34 cellular contexts compared by ENCODE assay signal in genomic region chr12:83933615-83934014, GRCh38.
"Had no signal": no experiment of that assay in that cellular context is flagged by ENCODE, and none has a peak within 500 bp of the region (broad histone marks: within the 10 kb centered on the region; RNA-seq: fewer than 3 reads in every experiment).

No MANE protein-coding gene starts in this region.

- DNase-seq: activated effector memory CD4-positive, alpha-beta T cell treated with anti-CD3 and anti-CD28 coated beads, Interleukin-2, amount 50 U/mL, for 16 hours; activated effector memory CD4-positive, alpha-beta T cell treated with Interleukin-2 at 50 U/mL for 16 hours; activated gamma-delta T cell; activated gamma-delta T cell treated with Interleukin-2 at 50 U/mL for 16 hours; activated naive CD4-positive, alpha-beta T cell; activated naive CD4-positive, alpha-beta T cell treated with anti-CD3 and anti-CD28 coated beads for 36 hours; activated naive CD4-positive, alpha-beta T cell treated with anti-CD3 and anti-CD28 coated beads, Interleukin-2, amount 10 ng/mL, durations not matched to agents 7 days and 5 days; activated naive CD4-positive, alpha-beta T cell treated with anti-CD3 and anti-CD28 coated beads, Interleukin-2, amount 50 U/mL, for 16 hours; activated naive CD4-positive, alpha-beta T cell treated with Interleukin-2 at 50 U/mL for 16 hours; activated naive CD8-positive, alpha-beta T cell treated with anti-CD3 and anti-CD28 coated beads for 36 hours; activated naive CD8-positive, alpha-beta T cell treated with anti-CD3 and anti-CD28 coated beads, Interleukin-2, amount 10 ng/mL, durations not matched to agents 7 days and 5 days; activated naive CD8-positive, alpha-beta T cell treated with anti-CD3 and anti-CD28 coated beads, Interleukin-2, amount 50 U/mL, for 24 hours; activated T-cell treated with anti-CD3 and anti-CD28 coated beads, Interleukin-2, amount 50 U/mL, for 1 hour; activated T-cell treated with anti-CD3 and anti-CD28 coated beads, Interleukin-2, amount 50 U/mL, for 24 hours; activated T-cell treated with anti-CD3 and anti-CD28 coated beads, Interleukin-2, amount 50 U/mL, for 4 hours; activated T-cell treated with anti-CD3 and anti-CD28 coated beads, Interleukin-2, amount 50 U/mL, for 48 hours; activated T-cell treated with anti-CD3 and anti-CD28 coated beads, Interleukin-2, amount 50 U/mL, for 72 hours; adrenal gland; amniotic stem cell; amygdala; anterior cingulate cortex; aorta; body of pancreas; brain microvascular endothelial cell; caudate nucleus; central memory CD4-positive, alpha-beta T cell; cerebellar nuclear complex had no signal

- H3K27ac ChIP-seq: adrenal gland, ascending aorta, body of pancreas, brain microvascular endothelial cell, breast epithelium, cardiac muscle cell had no signal

- H3K9me3 ChIP-seq: adrenal gland, ascending aorta, body of pancreas had no signal

- H3K36me3 ChIP-seq: adrenal gland, ascending aorta, brain microvascular endothelial cell, breast epithelium, cardiac muscle cell had no signal

- ATAC-seq: activated naive CD4-positive, alpha-beta T cell treated with anti-CD3 and anti-CD28 coated beads, Interleukin-2, amount 50 U/mL, for 72 hours; activated naive CD8-positive, alpha-beta T cell treated with anti-CD3 and anti-CD28 coated beads, Interleukin-2, amount 50 U/mL, for 24 hours; activated T-cell treated with anti-CD3 and anti-CD28 coated beads, Interleukin-2, amount 50 U/mL, for 4 hours; activated T-cell treated with anti-CD3 and anti-CD28 coated beads, Interleukin-2, amount 50 U/mL, for 72 hours; activated T-helper 17 cell treated with anti-CD3 and anti-CD28 coated beads, Interleukin-2, amount 50 U/mL, for 72 hours; body of pancreas had no signal

- FAIRE-seq: astrocyte, bronchial epithelial cell had no signal

- H3K27me3 ChIP-seq: adrenal gland, ascending aorta, body of pancreas, brain microvascular endothelial cell, breast epithelium, cardiac muscle cell had no signal

- H3K4me1 ChIP-seq: adrenal gland, ascending aorta, body of pancreas, breast epithelium had no signal

- H3K4me3 ChIP-seq: adrenal gland, ascending aorta, body of pancreas, breast epithelium, cardiac muscle cell had no signal
